8 cellular contexts compared by ENCODE assay signal in genomic region chr5:87413116-87413645, GRCh38. TPM values are rescaled to one million over a fixed set of nuclear protein-coding genes. Genes with fewer than 3 reads are reported as not detected.
DNase-seq lines count a peak whose midpoint lies in the region; ATAC-seq, FAIRE-seq and TF ChIP-seq lines count a peak whose summit lies in the region.

No MANE protein-coding gene starts in this region.

- H3K4me2 ChIP-seq in astrocyte (ENCODE audit: low read length): peak overlapping the region; percentile 100

- no peak for TF ChIP-seq CTCF in astrocyte (IDR thresholded peaks at IDR 0.05; ENCODE audit: insufficient read depth, low read depth, low read length)

- H3K27me3 ChIP-seq in CD4-positive, CD25-positive, alpha-beta regulatory T cell (ENCODE audit: control insufficient read depth, insufficient read depth, low read length): no peaks in the 10 kb centered on the region
- H3K27me3 ChIP-seq in astrocyte (ENCODE audit: insufficient read depth, low read length): no peaks in the 10 kb centered on the region

- no peaks in the 10 kb centered on the region for H3K9me3 Mint-ChIP-seq in CD4-positive, CD25-positive, alpha-beta regulatory T cell
- no peaks in the 10 kb centered on the region for H3K9me3 Mint-ChIP-seq in astrocyte (ENCODE audit: unreplicated experiment)
- no peaks in the 10 kb centered on the region for H3K9me3 Mint-ChIP-seq in memory B cell

- H3K4me3 ChIP-seq in CD4-positive, CD25-positive, alpha-beta regulatory T cell (ENCODE audit: low read depth, low read length): peak overlapping the region; percentile 99
- H3K4me3 ChIP-seq in astrocyte (ENCODE audit: insufficient read depth, low read depth, low read length): peak overlapping the region; percentile 100

- H3K27ac Mint-ChIP-seq in CD4-positive, CD25-positive, alpha-beta regulatory T cell: peak overlapping the region; percentile 98 to 100 (median 99)
- H3K27ac Mint-ChIP-seq in astrocyte (ENCODE audit: unreplicated experiment) (peak overlapping the region; percentile 90), memory B cell (peak overlapping the region; percentile 94)

- peak overlapping the region; percentile 90 to 98 (median 94) for H3K4me3 Mint-ChIP-seq in CD4-positive, CD25-positive, alpha-beta regulatory T cell
- H3K4me3 Mint-ChIP-seq in astrocyte (ENCODE audit: unreplicated experiment): peak overlapping the region; percentile 97
- peak overlapping the region; percentile 93 for H3K4me3 Mint-ChIP-seq in memory B cell

- H3K36me3 ChIP-seq in CD4-positive, CD25-positive, alpha-beta regulatory T cell (ENCODE audit: control insufficient read depth, insufficient read depth, low read length): peaks cover 24% of the 10 kb centered on the region
- peaks cover 19% of the 10 kb centered on the region for H3K36me3 ChIP-seq in astrocyte (ENCODE audit: insufficient read depth, low read length)

- H3K79me2 ChIP-seq in astrocyte (ENCODE audit: insufficient read depth, low read length): peaks cover 45% of the 10 kb centered on the region

- no peak for ATAC-seq in CD4-positive, CD25-positive, alpha-beta regulatory T cell (ENCODE audit: low read depth in 2 of 2)
- ATAC-seq in GM19452 (IDR thresholded peaks at IDR 0.05; ENCODE audit: unreplicated experiment) (peak; percentile 19), HG03460 (IDR thresholded peaks at IDR 0.05; ENCODE audit: unreplicated experiment) (peak; percentile 10), memory B cell (ENCODE audit: low read depth) (no peak)

- no peaks in the 10 kb centered on the region for H3K9me3 ChIP-seq in CD4-positive, CD25-positive, alpha-beta regulatory T cell (ENCODE audit: control insufficient read depth in 2 of 2, low read length in 2 of 2)
- no peaks in the 10 kb centered on the region for H3K9me3 ChIP-seq in astrocyte (ENCODE audit: insufficient read depth, low read depth, low read length)

- peaks cover 42% of the 10 kb centered on the region for H3K4me1 ChIP-seq in CD4-positive, CD25-positive, alpha-beta regulatory T cell (ENCODE audit: control insufficient read depth, insufficient read depth, low read length, poor library complexity, severe bottlenecking)
- H3K4me1 ChIP-seq in astrocyte (ENCODE audit: insufficient read depth, low read length): peaks cover 8% of the 10 kb centered on the region

- H3K27ac ChIP-seq in CD4-positive, CD25-positive, alpha-beta regulatory T cell (ENCODE audit: insufficient read depth, low read length, poor library complexity, severe bottlenecking): peak overlapping the region; percentile 98
- H3K27ac ChIP-seq in astrocyte (ENCODE audit: low read depth, low read length): peak overlapping the region; percentile 98

- H3K4me1 Mint-ChIP-seq in CD4-positive, CD25-positive, alpha-beta regulatory T cell: peaks cover 15 to 47% (median 29%) of the 10 kb centered on the region in 4 donors
- peaks cover 8% of the 10 kb centered on the region for H3K4me1 Mint-ChIP-seq in astrocyte (ENCODE audit: low read depth, unreplicated experiment)
- peaks cover 23% of the 10 kb centered on the region for H3K4me1 Mint-ChIP-seq in memory B cell

- no peak for DNase-seq in CD4-positive, CD25-positive, alpha-beta regulatory T cell
- DNase-seq in astrocyte (ENCODE audit: low read depth): peak; percentile 15
- DNase-seq in memory B cell (ENCODE audit: low spot score in 2 of 2): no peak
- DNase-seq in NCI-H446 treated with DMSO at 0.1 percent for 48 hours (lab: John Stamatoyannopoulos, UW): no peak
- DNase-seq in inferior parietal cortex (ENCODE audit: extremely low spot score): no peak
- DNase-seq in AG08395 (ENCODE audit: low spot score): no peak

- FAIRE-seq in astrocyte (lab: Jason Lieb, UNC): no peak

- H3K27me3 Mint-ChIP-seq in CD4-positive, CD25-positive, alpha-beta regulatory T cell: no peaks in the 10 kb centered on the region
- H3K27me3 Mint-ChIP-seq in astrocyte (ENCODE audit: low read depth, unreplicated experiment) (no peaks in the 10 kb centered on the region), memory B cell (no peaks in the 10 kb centered on the region)

- H4K20me1 ChIP-seq in astrocyte (ENCODE audit: insufficient read depth, low read length): peaks cover 14% of the 10 kb centered on the region

- peaks cover 7% of the 10 kb centered on the region for H3K36me3 Mint-ChIP-seq in CD4-positive, CD25-positive, alpha-beta regulatory T cell
- H3K36me3 Mint-ChIP-seq in astrocyte (ENCODE audit: low read depth, unreplicated experiment) (no peaks in the 10 kb centered on the region), memory B cell (peaks cover 11% of the 10 kb centered on the region)

- H2AFZ ChIP-seq in astrocyte (ENCODE audit: low read depth, low read length): peak overlapping the region; percentile 82

- H3K9ac ChIP-seq in astrocyte (ENCODE audit: low read length): peak overlapping the region; percentile 99

RNA-seq across cellular contexts. Expression of gene CCNH, which starts 0.5 kb away (rescaled TPM):
- 393 TPM for total RNA-seq in CD4-positive, CD25-positive, alpha-beta regulatory T cell
- polyA plus RNA-seq in CD4-positive, CD25-positive, alpha-beta regulatory T cell: 10 to 100 TPM; 60.0 to 65.8 (median 63.5) TPM
- total RNA-seq in astrocyte: 30.5 and 31.6 TPM in 2 replicates

Comparison
In these comparisons a context has a peak if more than half of its experiments do, and no peak if none do; other contexts are left out.
1. ATAC-seq: peak in GM19452 (single experiment) and HG03460 (single experiment); none in CD4-positive, CD25-positive, alpha-beta regulatory T cell (0 of 2) and memory B cell (single experiment).
2. RNA of gene CCNH, which starts 0.5 kb away (total RNA-seq): 393 TPM in CD4-positive, CD25-positive, alpha-beta regulatory T cell (single experiment); 30.5 to 31.6 TPM in astrocyte; every median in the first group is over 10 times any median in the second.
3. Peak in every context shown above with its lines, with median percentiles within 50 percentile points of each other: H3K27ac Mint-ChIP-seq and H3K4me3 Mint-ChIP-seq.